8 cellular contexts compared by ENCODE assay signal in the genomic region with DNA sequence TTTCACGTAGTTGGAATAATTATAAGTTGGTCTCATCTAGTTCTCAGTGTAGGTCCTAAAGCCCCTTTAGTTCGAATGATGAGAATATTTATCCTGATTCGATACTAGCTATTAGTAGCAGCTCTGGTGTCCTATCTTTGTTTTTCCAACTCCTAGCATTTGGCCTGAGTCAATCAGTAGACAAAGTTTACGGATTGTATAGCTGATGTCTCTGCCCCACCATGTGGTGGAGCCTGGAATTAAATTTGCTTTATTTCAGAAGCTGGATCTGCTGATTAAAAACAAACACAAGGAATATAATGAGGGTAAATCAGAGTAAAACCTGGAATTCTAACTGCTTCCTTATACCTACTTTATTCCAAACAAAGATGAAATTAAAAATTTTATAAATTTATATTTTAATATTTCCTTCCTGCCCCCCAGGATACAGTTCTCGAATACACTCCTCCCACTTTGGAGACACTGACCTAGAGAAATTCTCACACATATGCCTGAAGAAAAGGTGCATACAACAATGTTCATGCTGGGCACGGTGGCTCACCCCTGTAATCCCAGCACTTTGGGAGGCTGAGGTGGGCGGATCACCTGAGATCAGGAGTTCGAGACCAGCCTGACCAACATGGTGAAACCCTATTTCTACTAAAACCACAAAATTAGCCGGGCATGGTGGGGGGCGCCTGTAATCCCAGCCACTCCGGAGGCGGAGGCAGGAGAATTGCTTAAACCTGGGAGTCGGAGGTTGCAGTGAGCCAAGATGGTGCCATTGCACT. TPM values are rescaled to one million over a fixed set of nuclear protein-coding genes. Genes with fewer than 3 reads are reported as not detected.
DNase-seq lines count a peak whose midpoint lies in the region; TF ChIP-seq lines count a peak whose summit lies in the region.

No MANE protein-coding gene starts in this region.

- H3K36me3 Mint-ChIP-seq in type B pancreatic cell = no peaks in the 10 kb centered on the region

- no peak overlapping the region for H3K27ac ChIP-seq in brain microvascular endothelial cell

- TF ChIP-seq CTCF in GM12865 (IDR thresholded peaks at IDR 0.05; ENCODE audit: insufficient read depth, low read depth, low read length, missing control alignments) (peak; percentile 23), brain microvascular endothelial cell (IDR thresholded peaks at IDR 0.05; ENCODE audit: low read depth, low read length, missing control alignments) (peak; percentile 63), type B pancreatic cell (conservative IDR thresholded peaks at IDR 0.05) (peak; percentile 71)

- H3K4me1 Mint-ChIP-seq in type B pancreatic cell (ENCODE audit: unreplicated experiment) = no peaks in the 10 kb centered on the region

- H3K36me3 ChIP-seq in brain microvascular endothelial cell (replicated peaks) = no peaks in the 10 kb centered on the region

- no peaks in the 10 kb centered on the region for H3K9me3 Mint-ChIP-seq in type B pancreatic cell

- peak; percentile 53 for DNase-seq in AG20443 (ENCODE audit: low spot score)
- DNase-seq in GM12865 (ENCODE audit: low read depth) = peak; percentile 15
- peak; percentile 22 for DNase-seq in NCI-H226
- DNase-seq in brain microvascular endothelial cell = peak; percentile 56
- peak; percentile 62 for DNase-seq in iris pigment epithelial cell (ENCODE audit: low read depth)
- DNase-seq in type B pancreatic cell (ENCODE audit: extremely low spot score, unreplicated experiment) = no peak
- no peak for DNase-seq in activated CD4-positive, CD25-positive, alpha-beta regulatory T cell (lab: John Stamatoyannopoulos, UW)
- DNase-seq in activated T-cell treated with anti-CD3 and anti-CD28 coated beads for 4 hours = no peak

- H3K4me3 ChIP-seq in GM12865 (ENCODE audit: low read depth, low read length) (no peak overlapping the region), brain microvascular endothelial cell (ENCODE audit: low read depth, low read length) (no peak overlapping the region)

- H3K4me3 Mint-ChIP-seq in type B pancreatic cell = no peak overlapping the region

- in situ Hi-C loops in brain microvascular endothelial cell (cut with HindIII; ENCODE audit: low pct_ligation_motif_present, low sequenced_read_pairs) = no loop called here

- H3K27me3 ChIP-seq in brain microvascular endothelial cell (replicated peaks) = no peaks in the 10 kb centered on the region

- no peak overlapping the region for H3K27ac Mint-ChIP-seq in type B pancreatic cell

- no peaks in the 10 kb centered on the region for H3K27me3 Mint-ChIP-seq in type B pancreatic cell

RNA-seq across cellular contexts. Expression of a gene that starts 7.6 kb away (rescaled TPM):
- total RNA-seq in type B pancreatic cell (ENCODE audit: low replicate concordance) = 8.7 and 14.6 TPM in 2 replicates

RNA-seq across cellular contexts. Expression of a gene that starts 9.4 kb away (rescaled TPM):
- total RNA-seq in type B pancreatic cell (ENCODE audit: low replicate concordance) = 38.9 and 45.7 TPM in 2 replicates

Comparison
In these comparisons a context has a peak if more than half of its experiments do, and no peak if none do; other contexts are left out.
1. DNase-seq: peak in AG20443 (single experiment), GM12865 (single experiment), NCI-H226 (single experiment), brain microvascular endothelial cell (single experiment) and iris pigment epithelial cell (single experiment); none in type B pancreatic cell (single experiment), activated CD4-positive, CD25-positive, alpha-beta regulatory T cell (0 of 4) and activated T-cell treated with anti-CD3 and anti-CD28 coated beads for 4 hours (single experiment).
2. Peak in every context shown above with its lines, with median percentiles within 50 percentile points of each other: CTCF ChIP-seq.